5 cellular contexts compared by ENCODE assay signal in genomic region chr13:90305796-90306195, GRCh38.
"Had no signal": no experiment of that assay in that cellular context is flagged by ENCODE, and none has a peak within 500 bp of the region (broad histone marks: within the 10 kb centered on the region; RNA-seq: fewer than 3 reads in every experiment).

No MANE protein-coding gene starts in this region.

- H3K27ac ChIP-seq: GM23248, KMS-11 had no signal

- DNase-seq: GM23248, GOT3, H7, KBM-7 had no signal
